Comparison of ENCODE assay signal across 8 cellular contexts in the genomic region with DNA sequence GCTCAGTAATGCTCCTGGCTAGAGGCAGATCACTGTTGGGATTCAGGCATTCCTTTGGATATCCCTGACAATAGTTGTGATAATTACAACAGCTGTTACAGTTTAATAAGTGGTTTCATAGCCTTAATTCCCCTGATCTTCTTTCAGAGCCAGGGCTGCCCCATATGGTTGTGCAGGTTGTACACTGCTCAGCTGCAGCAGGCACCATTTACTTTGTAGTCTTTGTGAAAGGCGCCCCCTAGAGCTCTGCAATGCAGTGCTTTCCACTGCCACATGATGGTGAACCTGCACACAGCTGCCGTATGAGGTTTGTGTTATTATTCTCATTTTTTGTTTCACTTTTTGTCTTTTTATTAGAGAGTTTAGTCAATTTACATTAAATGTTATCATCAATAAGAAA.
DNase-seq lines count a peak whose midpoint lies in the region; ATAC-seq and TF ChIP-seq lines count a peak whose summit lies in the region.

No MANE protein-coding gene starts in this region.

- peak; percentile 95 for ATAC-seq in GM18907 (IDR thresholded peaks at IDR 0.05; ENCODE audit: unreplicated experiment)
- peak; percentile 84 for ATAC-seq in HG03064 (IDR thresholded peaks at IDR 0.05; ENCODE audit: low read depth, unreplicated experiment)
- no peak for ATAC-seq in thoracic aorta (ENCODE audit: insufficient number of reproducible peaks, low FRiP score, low read depth)

- H3K4me1 ChIP-seq in endodermal cell (ENCODE audit: control insufficient read depth, insufficient read depth, low read length) = no peaks in the 10 kb centered on the region
- peaks cover 14 to 16% of the 10 kb centered on the region in 2 donors for H3K4me1 ChIP-seq in thoracic aorta (ENCODE audit: control insufficient read depth in 1 of 2, low read depth in 2 of 2)

- H3K36me3 ChIP-seq in endodermal cell (ENCODE audit: control insufficient read depth, insufficient read depth, low read length) (no peaks in the 10 kb centered on the region), thoracic aorta (no peaks in the 10 kb centered on the region)

- WGBS in endodermal cell (ENCODE audit: insufficient coverage in 1 of 2, insufficient read length in 1 of 2), 2 experiments = 51% methylated on average over 2 of the region's 2 CpGs; no CpG with 5 or more reads in 1 of the 2 experiments

- H3K4me1 Mint-ChIP-seq in endodermal cell = peaks cover 4% of the 10 kb centered on the region

- H3K27ac Mint-ChIP-seq in endodermal cell = no peak overlapping the region

- no peak overlapping the region for H3K9ac ChIP-seq in endodermal cell (ENCODE audit: extremely low read depth, low read length, poor library complexity, severe bottlenecking)

- no peaks in the 10 kb centered on the region for H3K9me3 ChIP-seq in endodermal cell (ENCODE audit: control insufficient read depth, low read length)
- no peaks in the 10 kb centered on the region for H3K9me3 ChIP-seq in thoracic aorta

- H3K36me3 Mint-ChIP-seq in endodermal cell (ENCODE audit: low read depth) = no peaks in the 10 kb centered on the region

- no peak overlapping the region for H3K4me3 Mint-ChIP-seq in endodermal cell

- peak; percentile 54 for DNase-seq in COLO829 (ENCODE audit: low spot score)
- peak; percentile 37 for DNase-seq in NCI-H69 (lab: John Stamatoyannopoulos, UW)
- peak; percentile 78 for DNase-seq in endodermal cell
- no peak for DNase-seq in thoracic aorta (ENCODE audit: low spot score)
- DNase-seq in activated gamma-delta T cell treated with Interleukin-2 at 50 U/mL for 16 hours = no peak
- no peak for DNase-seq in stimulated activated CD4-positive, alpha-beta T cell treated with anti-CD3 and anti-CD28 coated beads, Interleukin-4, amount 100 ng/mL, for 1 hour

- H3K4me3 ChIP-seq in endodermal cell (ENCODE audit: low read length) = no peak overlapping the region
- no peak overlapping the region for H3K4me3 ChIP-seq in thoracic aorta

- H3K27me3 Mint-ChIP-seq in endodermal cell (ENCODE audit: insufficient read depth) = no peaks in the 10 kb centered on the region

- H3K9me3 Mint-ChIP-seq in endodermal cell = peaks cover 6% of the 10 kb centered on the region

- H3K27ac ChIP-seq in endodermal cell (ENCODE audit: low read depth, low read length) (no peak overlapping the region), thoracic aorta (no peak overlapping the region)

- peak; percentile 82 for TF ChIP-seq CTCF in endodermal cell (conservative IDR thresholded peaks at IDR 0.05)
- TF ChIP-seq CTCF in thoracic aorta (IDR thresholded peaks at IDR 0.05) = peak; percentile 14

- H3K27me3 ChIP-seq in endodermal cell (ENCODE audit: control insufficient read depth, insufficient read depth, low read length, poor library complexity, severe bottlenecking) (no peaks in the 10 kb centered on the region), thoracic aorta (replicated peaks; ENCODE audit: insufficient read depth) (no peaks in the 10 kb centered on the region)

Comparison
In these comparisons a context has a peak if more than half of its experiments do, and no peak if none do; other contexts are left out.
1. DNase-seq: peak in COLO829 (single experiment), NCI-H69 (single experiment) and endodermal cell (single experiment); none in thoracic aorta (single experiment), activated gamma-delta T cell treated with Interleukin-2 at 50 U/mL for 16 hours (single experiment) and stimulated activated CD4-positive, alpha-beta T cell treated with anti-CD3 and anti-CD28 coated beads, Interleukin-4, amount 100 ng/mL, for 1 hour (single experiment).